In the genomic region with DNA sequence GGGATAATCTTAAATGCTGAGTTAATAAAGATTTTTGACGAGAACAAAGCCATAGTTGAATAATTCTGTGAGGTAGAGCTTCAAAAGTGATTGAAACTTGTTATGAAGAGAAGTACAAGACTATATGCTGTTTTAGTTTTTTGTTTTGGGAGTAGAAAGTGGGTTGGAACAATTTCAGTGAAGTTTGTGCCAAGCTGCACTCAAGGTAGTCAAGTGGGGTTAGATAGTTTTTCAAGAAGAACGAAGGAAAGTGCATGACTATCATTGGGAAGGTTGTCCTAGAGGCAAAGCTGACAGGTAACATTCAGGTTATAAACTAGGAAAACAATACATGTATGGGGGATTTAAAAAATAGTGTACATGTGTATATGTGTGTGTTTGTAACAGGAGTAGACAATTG, we compare ENCODE assay signal across 1 cellular context.
TF ChIP-seq lines count a peak whose summit lies in the region.

No MANE protein-coding gene starts in this region.

TF ChIP-seq in SK-N-SH, 30 proteins besides CTCF, POLR2A, EP300 and RAD21 (continued from another document):
- no peak for TF ChIP-seq FOXM1 (IDR thresholded peaks at IDR 0.05; ENCODE audit: low read depth)
